10 cellular contexts compared by ENCODE assay signal in the genomic region with DNA sequence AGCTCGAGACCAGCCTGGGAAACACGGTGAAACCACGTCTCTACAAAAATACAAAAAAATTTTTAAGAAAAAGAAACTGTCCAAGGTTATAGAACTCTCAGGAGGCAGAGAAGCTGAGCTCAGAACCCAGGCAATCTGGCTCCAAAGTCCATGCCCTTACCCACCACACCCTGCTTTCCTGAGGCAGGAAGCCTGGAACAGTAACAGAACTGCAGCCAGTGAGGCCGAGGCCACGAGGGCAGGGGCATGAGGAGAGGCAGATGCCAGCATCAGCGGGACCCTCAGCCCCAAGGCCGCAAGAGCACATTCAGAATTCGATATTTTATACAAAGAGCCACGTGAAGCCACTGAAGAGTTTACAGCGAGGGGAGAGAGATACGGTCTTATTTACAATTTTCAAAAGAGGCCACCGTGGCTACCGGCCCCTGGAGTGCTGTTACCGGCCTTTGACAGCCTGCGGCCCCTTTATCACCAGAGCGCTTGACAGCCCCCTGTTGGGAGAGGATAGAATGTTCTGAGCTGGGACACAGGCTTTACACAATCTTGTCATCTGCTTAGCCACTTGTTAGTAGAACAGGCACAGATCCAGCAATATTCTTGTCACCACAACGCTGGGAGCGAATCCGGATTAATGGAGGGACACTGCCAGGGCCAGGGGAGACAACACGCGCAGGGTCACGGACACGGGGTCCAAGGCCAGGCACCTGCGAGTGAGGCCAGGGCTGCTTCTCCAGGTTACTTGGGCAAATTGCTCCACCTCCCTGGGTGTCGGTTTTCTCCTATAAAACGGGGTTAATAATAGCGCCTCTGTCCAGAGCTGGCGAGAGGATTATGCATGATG. TPM values are rescaled to one million over a fixed set of nuclear protein-coding genes. Genes with fewer than 3 reads are reported as not detected.
DNase-seq lines count a peak whose midpoint lies in the region; ATAC-seq and TF ChIP-seq lines count a peak whose summit lies in the region.
"Had no signal": no experiment of that assay in that cellular context is flagged by ENCODE, and none has a peak within 500 bp of the region (broad histone marks: within the 10 kb centered on the region; RNA-seq: fewer than 3 reads in every experiment).

No MANE protein-coding gene starts in this region.

- POLR2A ChIA-PET in CD4-positive, alpha-beta memory T cell (lab: Charles Lee; ENCODE audit: partially characterized antibody): interaction anchor here (0.5 kb wide), 1 partner anchor 801 kb away, joined by 3 read pairs; no protein-coding TSS in a partner anchor

- H3K9me3 ChIP-seq in CD4-positive, alpha-beta memory T cell (ENCODE audit: control insufficient read depth in 1 of 2, low read length in 2 of 2): no peaks in the 10 kb centered on the region
- H3K9me3 ChIP-seq in neural cell (ENCODE audit: low read length) (no peaks in the 10 kb centered on the region), smooth muscle cell (replicated peaks; ENCODE audit: low read depth) (no peaks in the 10 kb centered on the region)

- peaks cover 38% of the 10 kb centered on the region for H3K36me3 ChIP-seq in CD4-positive, alpha-beta memory T cell (ENCODE audit: insufficient read depth, low read length)
- no peaks in the 10 kb centered on the region for H3K36me3 ChIP-seq in neural cell (ENCODE audit: insufficient read depth, low read length)
- H3K36me3 ChIP-seq in smooth muscle cell (ENCODE audit: low read depth): no peaks in the 10 kb centered on the region

- no peak overlapping the region for H3K27ac ChIP-seq in CD4-positive, alpha-beta memory T cell (ENCODE audit: low read depth, low read length)
- H3K27ac ChIP-seq in neural cell (ENCODE audit: low read length): no peak overlapping the region
- H3K27ac ChIP-seq in smooth muscle cell (ENCODE audit: low read depth): no peak overlapping the region

- no peak for TF ChIP-seq CTCF in endothelial cell (IDR thresholded peaks at IDR 0.05; ENCODE audit: unreplicated experiment)
- peak; percentile 19 for TF ChIP-seq CTCF in neural cell (IDR thresholded peaks at IDR 0.05; ENCODE audit: poor library complexity, severe bottlenecking)
- TF ChIP-seq CTCF in smooth muscle cell (IDR thresholded peaks at IDR 0.05; ENCODE audit: borderline replicate concordance, insufficient read depth, poor library complexity, severe bottlenecking): no peak

- no peak overlapping the region for H3K4me3 ChIP-seq in CD4-positive, alpha-beta memory T cell (ENCODE audit: low read length in 2 of 2)
- H3K4me3 ChIP-seq in neural cell (ENCODE audit: low read length) (no peak overlapping the region), smooth muscle cell (no peak overlapping the region)

- H3F3A ChIP-seq in neural cell (ENCODE audit: insufficient read depth, low read length, poor library complexity, severe bottlenecking): no peaks in the 10 kb centered on the region
- H3F3A ChIP-seq in smooth muscle cell (ENCODE audit: low read depth): no peaks in the 10 kb centered on the region

- H3K79me2 ChIP-seq in neural cell (replicated peaks; ENCODE audit: insufficient read depth, low read length) (peaks cover 31% of the 10 kb centered on the region), smooth muscle cell (ENCODE audit: low read depth) (peaks cover 59% of the 10 kb centered on the region)

- no peaks in the 10 kb centered on the region for H4K20me1 ChIP-seq in neural cell (ENCODE audit: insufficient read depth)
- H4K20me1 ChIP-seq in smooth muscle cell (ENCODE audit: low read depth): peaks cover 83% of the 10 kb centered on the region

- peaks cover 23 to 45% of the 10 kb centered on the region in 2 donors for H3K36me3 Mint-ChIP-seq in CD4-positive, alpha-beta memory T cell
- peaks cover 18% of the 10 kb centered on the region for H3K36me3 Mint-ChIP-seq in endothelial cell (ENCODE audit: low read depth, unreplicated experiment)

- ATAC-seq in HG03378 (IDR thresholded peaks at IDR 0.05; ENCODE audit: unreplicated experiment): no peak
- ATAC-seq in GM21786 (IDR thresholded peaks at IDR 0.05; ENCODE audit: unreplicated experiment): no peak

- H3K9me2 ChIP-seq in neural cell (ENCODE audit: insufficient read depth, low read length): no peaks in the 10 kb centered on the region

- H3K4me3 Mint-ChIP-seq in CD4-positive, alpha-beta memory T cell: no peak overlapping the region
- H3K4me3 Mint-ChIP-seq in endothelial cell (ENCODE audit: unreplicated experiment): no peak overlapping the region

- H2AFZ ChIP-seq in neural cell (ENCODE audit: low read depth, low read length): no peak overlapping the region
- no peak overlapping the region for H2AFZ ChIP-seq in smooth muscle cell (ENCODE audit: low read depth)

- 91% methylated on average over 28 of the region's 28 CpGs for WGBS in smooth muscle cell (ENCODE audit: low lambda C conversion rate)

- H3K9ac ChIP-seq in neural cell (ENCODE audit: low read length) (no peak overlapping the region), smooth muscle cell (ENCODE audit: low read depth) (no peak overlapping the region)

- H3K27me3 ChIP-seq in CD4-positive, alpha-beta memory T cell (ENCODE audit: insufficient read depth, low read length): no peaks in the 10 kb centered on the region
- H3K27me3 ChIP-seq in neural cell (ENCODE audit: insufficient read depth, low read depth, low read length) (no peaks in the 10 kb centered on the region), smooth muscle cell (ENCODE audit: low read depth) (no peaks in the 10 kb centered on the region)

- TF ChIP-seq RAD21 in neural cell (conservative IDR thresholded peaks at IDR 0.05): no peak

- intact Hi-C loops in CD4-positive, alpha-beta memory T cell (cut with micrococcal nuclease): loop anchor here (10.0 kb wide), 1 partner anchor 195 kb away; a partner anchor contains a TSS

- no peak for TF ChIP-seq EP300 in neural cell (conservative IDR thresholded peaks at IDR 0.05; ENCODE audit: poor library complexity, severe bottlenecking)

- DNase-seq in CD4-positive, alpha-beta memory T cell: no peak
- peak; percentile 45 for DNase-seq in NCI-H2227 (lab: John Stamatoyannopoulos, UW; ENCODE audit: unreplicated experiment)
- DNase-seq in endothelial cell (ENCODE audit: low spot score): peak; percentile 42
- no peak for DNase-seq in smooth muscle cell (lab: John Stamatoyannopoulos, UW; ENCODE audit: unreplicated experiment)
- no peak for DNase-seq in HCEC 1CT
- DNase-seq: DMS79, NCI-H2029 treated with DMSO at 0.1 percent for 48 hours had no signal

- no peaks in the 10 kb centered on the region for H3K9me3 Mint-ChIP-seq in CD4-positive, alpha-beta memory T cell
- no peaks in the 10 kb centered on the region for H3K9me3 Mint-ChIP-seq in endothelial cell (ENCODE audit: unreplicated experiment)

- peaks cover 11 to 34% (median 21%) of the 10 kb centered on the region in 4 donors for H3K4me1 Mint-ChIP-seq in CD4-positive, alpha-beta memory T cell
- peaks cover 4% of the 10 kb centered on the region for H3K4me1 Mint-ChIP-seq in endothelial cell (ENCODE audit: unreplicated experiment)

- no peaks in the 10 kb centered on the region for H3K27me3 Mint-ChIP-seq in CD4-positive, alpha-beta memory T cell
- H3K27me3 Mint-ChIP-seq in endothelial cell (ENCODE audit: unreplicated experiment): peaks cover 5% of the 10 kb centered on the region

- peaks cover 13% of the 10 kb centered on the region for H3K4me1 ChIP-seq in CD4-positive, alpha-beta memory T cell (ENCODE audit: insufficient read depth, low read length)
- peaks cover 13% of the 10 kb centered on the region for H3K4me1 ChIP-seq in smooth muscle cell (ENCODE audit: low read depth)

- CTCF ChIA-PET in CD4-positive, alpha-beta memory T cell (lab: Charles Lee; ENCODE audit: partially characterized antibody): no interaction called here

- H3K27ac Mint-ChIP-seq in CD4-positive, alpha-beta memory T cell: peak overlapping the region in 4 of 7 donors; percentile 19 to 58 (median 44)
- no peak overlapping the region for H3K27ac Mint-ChIP-seq in endothelial cell (ENCODE audit: unreplicated experiment)

- H3K4me2 ChIP-seq in neural cell (ENCODE audit: low read length) (no peak overlapping the region), smooth muscle cell (no peak overlapping the region)

TF ChIP-seq in neural cell, 6 proteins besides CTCF, POLR2A, EP300 and RAD21 (continues in another document):
- TF ChIP-seq TAF1 (IDR thresholded peaks at IDR 0.05; ENCODE audit: low read depth) (no peak), SMC3 (conservative IDR thresholded peaks at IDR 0.05; ENCODE audit: poor library complexity) (no peak)
- TF ChIP-seq, protein P1, sequence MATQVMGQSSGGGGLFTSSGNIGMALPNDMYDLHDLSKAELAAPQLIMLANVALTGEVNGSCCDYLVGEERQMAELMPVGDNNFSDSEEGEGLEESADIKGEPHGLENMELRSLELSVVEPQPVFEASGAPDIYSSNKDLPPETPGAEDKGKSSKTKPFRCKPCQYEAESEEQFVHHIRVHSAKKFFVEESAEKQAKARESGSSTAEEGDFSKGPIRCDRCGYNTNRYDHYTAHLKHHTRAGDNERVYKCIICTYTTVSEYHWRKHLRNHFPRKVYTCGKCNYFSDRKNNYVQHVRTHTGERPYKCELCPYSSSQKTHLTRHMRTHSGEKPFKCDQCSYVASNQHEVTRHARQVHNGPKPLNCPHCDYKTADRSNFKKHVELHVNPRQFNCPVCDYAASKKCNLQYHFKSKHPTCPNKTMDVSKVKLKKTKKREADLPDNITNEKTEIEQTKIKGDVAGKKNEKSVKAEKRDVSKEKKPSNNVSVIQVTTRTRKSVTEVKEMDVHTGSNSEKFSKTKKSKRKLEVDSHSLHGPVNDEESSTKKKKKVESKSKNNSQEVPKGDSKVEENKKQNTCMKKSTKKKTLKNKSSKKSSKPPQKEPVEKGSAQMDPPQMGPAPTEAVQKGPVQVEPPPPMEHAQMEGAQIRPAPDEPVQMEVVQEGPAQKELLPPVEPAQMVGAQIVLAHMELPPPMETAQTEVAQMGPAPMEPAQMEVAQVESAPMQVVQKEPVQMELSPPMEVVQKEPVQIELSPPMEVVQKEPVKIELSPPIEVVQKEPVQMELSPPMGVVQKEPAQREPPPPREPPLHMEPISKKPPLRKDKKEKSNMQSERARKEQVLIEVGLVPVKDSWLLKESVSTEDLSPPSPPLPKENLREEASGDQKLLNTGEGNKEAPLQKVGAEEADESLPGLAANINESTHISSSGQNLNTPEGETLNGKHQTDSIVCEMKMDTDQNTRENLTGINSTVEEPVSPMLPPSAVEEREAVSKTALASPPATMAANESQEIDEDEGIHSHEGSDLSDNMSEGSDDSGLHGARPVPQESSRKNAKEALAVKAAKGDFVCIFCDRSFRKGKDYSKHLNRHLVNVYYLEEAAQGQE (IDR thresholded peaks at IDR 0.05; ENCODE audit: borderline replicate concordance): no peak

RNA-seq across cellular contexts. Expression of a gene that starts 5.6 kb away (rescaled TPM):
- 1 to 10 TPM; 8.7 to 9.3 TPM for total RNA-seq in CD4-positive, alpha-beta memory T cell
- polyA plus RNA-seq in CD4-positive, alpha-beta memory T cell: 1 to 10 TPM; 2.6 to 6.9 TPM
- 8.4 TPM for total RNA-seq in endothelial cell (ENCODE audit: unreplicated experiment)
- 1.7 and 1.9 TPM in 2 replicates for polyA plus RNA-seq in neural cell
- 2.9 and 3.9 TPM in 2 replicates for polyA minus RNA-seq in neural cell
- 3.3 and 3.9 TPM in 2 replicates for total RNA-seq in smooth muscle cell
- polyA plus RNA-seq in smooth muscle cell: 9.1 and 9.9 TPM in 2 replicates

RNA-seq across cellular contexts. Expression of a gene that starts 26.5 kb away (rescaled TPM):
- total RNA-seq in CD4-positive, alpha-beta memory T cell: 100 to 1,000 TPM in 1 of 2 experiments, 10 to 100 TPM in 1; 96.3 to 101 TPM
- polyA plus RNA-seq in CD4-positive, alpha-beta memory T cell: 100 to 1,000 TPM; 107 to 177 TPM
- 46.8 TPM for total RNA-seq in endothelial cell (ENCODE audit: unreplicated experiment)
- polyA plus RNA-seq in neural cell: 109 and 129 TPM in 2 replicates
- polyA minus RNA-seq in neural cell: 70.1 and 73.2 TPM in 2 replicates
- total RNA-seq in smooth muscle cell: 54.2 and 62.7 TPM in 2 replicates
- polyA plus RNA-seq in smooth muscle cell: 80.5 and 87.2 TPM in 2 replicates

Comparison
In these comparisons a context has a peak if more than half of its experiments do, and no peak if none do; other contexts are left out.
1. DNase-seq: peak in NCI-H2227 (single experiment) and endothelial cell (single experiment); none in CD4-positive, alpha-beta memory T cell (0 of 5), smooth muscle cell (single experiment) and HCEC 1CT (single experiment).